ENCODE assay signal across 1 cellular context in genomic region chr1:27473755-27474154, GRCh38.
TF ChIP-seq lines count a peak whose summit lies in the region.

No MANE protein-coding gene starts in this region.

TF ChIP-seq in GM12878, 131 proteins besides CTCF, POLR2A, EP300 and RAD21:
- TF ChIP-seq TCF12 (IDR thresholded peaks at IDR 0.05; ENCODE audit: low read depth, low read length), result no peak
- TF ChIP-seq POLR2AphosphoS5 (IDR thresholded peaks at IDR 0.05; ENCODE audit: low read length), result no peak
- TF ChIP-seq SIX5 (IDR thresholded peaks at IDR 0.05; ENCODE audit: low read depth, low read length, severe bottlenecking), result no peak
- no peak for TF ChIP-seq SUPT20H (IDR thresholded peaks at IDR 0.05; ENCODE audit: borderline replicate concordance, control insufficient read depth, low read depth, low read length)
- no peak for TF ChIP-seq MEF2B (IDR thresholded peaks at IDR 0.05; ENCODE audit: partially characterized antibody, poor library complexity, severe bottlenecking)
- no peak for TF ChIP-seq CREM (IDR thresholded peaks at IDR 0.05; ENCODE audit: low read depth)
- TF ChIP-seq REST (IDR thresholded peaks at IDR 0.05; ENCODE audit: low read depth, low read length), result no peak
- no peak for TF ChIP-seq ZBTB4 (CRISPR knock-in tag; IDR thresholded peaks at IDR 0.05)
- no peak for TF ChIP-seq MLLT1 (IDR thresholded peaks at IDR 0.05)
- TF ChIP-seq RAD51 (IDR thresholded peaks at IDR 0.05), result no peak
